28 cellular contexts compared by ENCODE assay signal in genomic region chrX:85159644-85160043, GRCh38.
"Had no signal": no experiment of that assay in that cellular context is flagged by ENCODE, and none has a peak within 500 bp of the region (broad histone marks: within the 10 kb centered on the region; RNA-seq: fewer than 3 reads in every experiment).

No MANE protein-coding gene starts in this region.

- H3K4me1 ChIP-seq: pancreas, psoas muscle, right lobe of liver, sigmoid colon, stomach, thyroid gland, tibial nerve, upper lobe of left lung, vagina had no signal

- FAIRE-seq: small intestine, urothelium cell line had no signal

- H3K4me1 Mint-ChIP-seq: naive thymus-derived CD8-positive, alpha-beta T cell; nephron progenitor cell; neural crest cell; stimulated activated effector memory CD8-positive, alpha-beta T cell treated with anti-CD3 and anti-CD28 coated beads, Interleukin-12 subunit alpha, Interleukin-12 subunit beta, amount 100 ng/mL, for 72 hours had no signal

- H3K36me3 Mint-ChIP-seq: naive B cell; naive thymus-derived CD8-positive, alpha-beta T cell; stimulated activated effector memory CD8-positive, alpha-beta T cell treated with anti-CD3 and anti-CD28 coated beads, Interleukin-12 subunit alpha, Interleukin-12 subunit beta, amount 100 ng/mL, for 72 hours; stimulated activated naive B cell treated with anti-CD40 and anti-IgM and Interleukin-4, amounts not matched to agents 10 μg/mL and 1 μg/mL and 100 μg/mL, for 72 hours had no signal

- ATAC-seq: naive thymus-derived CD8-positive, alpha-beta T cell; pancreas; psoas muscle; right cardiac atrium; right lobe of liver; stimulated activated effector memory CD8-positive, alpha-beta T cell treated with anti-CD3 and anti-CD28 coated beads, Interleukin-12 subunit alpha, Interleukin-12 subunit beta, amount 100 ng/mL, for 72 hours; stimulated activated naive B cell treated with anti-CD40 and anti-IgM and Interleukin-4, amounts not matched to agents 10 μg/mL and 1 μg/mL and 100 μg/mL, for 72 hours had no signal

- H3K36me3 ChIP-seq: neutrophil, pancreas, right lobe of liver, sigmoid colon, stomach, thoracic aorta, thyroid gland, tibial nerve, upper lobe of left lung, vagina had no signal

- H3K9me3 ChIP-seq: neutrophil, pancreas, psoas muscle, right lobe of liver, sigmoid colon, thoracic aorta, thyroid gland, tibial nerve had no signal

- H3K27me3 Mint-ChIP-seq: naive B cell; naive thymus-derived CD8-positive, alpha-beta T cell; progenitor cell of endocrine pancreas; stimulated activated naive B cell treated with anti-CD40 and anti-IgM and Interleukin-4, amounts not matched to agents 10 μg/mL and 1 μg/mL and 100 μg/mL, for 72 hours; stimulated activated naive CD8-positive, alpha-beta T cell treated with anti-CD3 and anti-CD28 coated beads, Interleukin-15, Interleukin-2, amounts not matched to agents 100 ng/mL and 50 ng/mL, for 24 hours had no signal

- H3K4me3 Mint-ChIP-seq: naive B cell; naive thymus-derived CD8-positive, alpha-beta T cell; nephron progenitor cell; neural crest cell; stimulated activated effector memory CD8-positive, alpha-beta T cell treated with anti-CD3 and anti-CD28 coated beads, Interleukin-12 subunit alpha, Interleukin-12 subunit beta, amount 100 ng/mL, for 72 hours; stimulated activated naive B cell treated with anti-CD40 and anti-IgM and Interleukin-4, amounts not matched to agents 10 μg/mL and 1 μg/mL and 100 μg/mL, for 72 hours; stimulated activated naive CD8-positive, alpha-beta T cell treated with anti-CD3 and anti-CD28 coated beads, Interleukin-15, Interleukin-2, amounts not matched to agents 100 ng/mL and 50 ng/mL, for 24 hours had no signal

- DNase-seq: naive B cell; naive thymus-derived CD8-positive, alpha-beta T cell; nephron progenitor cell; nucleus accumbens; pancreas; right cardiac atrium; right lobe of liver; sigmoid colon; small intestine; stimulated activated CD4-positive, alpha-beta T cell treated with anti-CD3 and anti-CD28 coated beads, Interleukin-12 subunit alpha, Interleukin-12 subunit beta, amount 100 ng/mL, for 4 hours; stimulated activated CD4-positive, alpha-beta T cell treated with anti-CD3 and anti-CD28 coated beads, Interleukin-1b, Interleukin-23, amount 100 ng/mL, for 48 hours; stimulated activated CD4-positive, alpha-beta T cell treated with anti-CD3 and anti-CD28 coated beads, Interleukin-4, amount 100 ng/mL, for 24 hours; stimulated activated naive B cell treated with anti-CD40 and anti-IgM and Interleukin-4, amounts not matched to agents 10 μg/mL and 1 μg/mL and 100 μg/mL, for 72 hours; stimulated activated naive CD4-positive, alpha-beta T cell treated with Interleukin-2 at 50 U/mL for 16 hours; stomach; thyroid gland; trophoblast cell; upper lobe of left lung had no signal

- H3K4me3 ChIP-seq: pancreas, psoas muscle, right lobe of liver, sigmoid colon, stomach, thoracic aorta, thyroid gland, tibial nerve, upper lobe of left lung, vagina had no signal

- H3K27ac ChIP-seq: neutrophil, pancreas, psoas muscle, right lobe of liver, sigmoid colon, stomach, thoracic aorta, thyroid gland, tibial nerve, upper lobe of left lung, vagina had no signal

- H3K27ac Mint-ChIP-seq: naive B cell; naive thymus-derived CD8-positive, alpha-beta T cell; nephron progenitor cell; progenitor cell of endocrine pancreas; stimulated activated effector memory CD8-positive, alpha-beta T cell treated with anti-CD3 and anti-CD28 coated beads, Interleukin-12 subunit alpha, Interleukin-12 subunit beta, amount 100 ng/mL, for 72 hours; stimulated activated naive B cell treated with anti-CD40 and anti-IgM and Interleukin-4, amounts not matched to agents 10 μg/mL and 1 μg/mL and 100 μg/mL, for 72 hours; stimulated activated naive CD8-positive, alpha-beta T cell treated with anti-CD3 and anti-CD28 coated beads, Interleukin-15, Interleukin-2, amounts not matched to agents 100 ng/mL and 50 ng/mL, for 24 hours had no signal

- H3K9me3 Mint-ChIP-seq: stimulated activated naive CD8-positive, alpha-beta T cell treated with anti-CD3 and anti-CD28 coated beads, Interleukin-15, Interleukin-2, amounts not matched to agents 100 ng/mL and 50 ng/mL, for 24 hours had no signal
